Comparison of ENCODE assay signal across 1 cellular context in the genomic region with DNA sequence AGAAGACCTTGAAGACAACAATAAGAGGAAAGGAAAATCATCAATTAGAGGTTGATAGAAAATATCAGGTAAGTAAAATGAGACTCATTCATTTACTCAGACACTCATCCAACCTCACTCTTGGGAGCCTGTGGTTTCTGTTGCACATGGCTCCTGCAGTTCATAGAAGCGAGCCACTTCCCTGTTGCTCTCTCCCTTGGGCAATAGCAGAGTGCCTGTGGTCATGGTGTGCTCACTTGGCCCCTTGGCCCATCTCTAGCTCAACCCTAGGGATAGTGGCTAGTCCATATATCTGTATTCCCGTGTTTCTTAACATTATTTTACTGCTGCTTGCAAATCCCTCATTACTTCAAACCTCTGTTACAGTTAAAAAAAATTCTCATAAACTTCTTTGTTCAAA.
TF ChIP-seq lines count a peak whose summit lies in the region.

No MANE protein-coding gene starts in this region.

TF ChIP-seq in GM12878, 131 proteins besides CTCF, POLR2A, EP300 and RAD21 (continued from another document):
- TF ChIP-seq NFYA (IDR thresholded peaks at IDR 0.05; ENCODE audit: borderline replicate concordance, low read depth, low read length), result no peak
